Comparison of ENCODE assay signal across 1 cellular context in genomic region chr5:135973323-135974018, GRCh38.
TF ChIP-seq lines count a peak whose summit lies in the region.

No MANE protein-coding gene starts in this region.

TF ChIP-seq in HepG2, 621 proteins besides CTCF, POLR2A, EP300 and RAD21 (continued from another document and continues in another):
- TF ChIP-seq ATF2 (CRISPR knock-in tag; IDR thresholded peaks at IDR 0.05) = peak; percentile 91
- peak; percentile 65; the same call in 1 of the 2 replicates for TF ChIP-seq ZIK1 (CRISPR knock-in tag; IDR thresholded peaks at IDR 0.05; ENCODE audit: borderline replicate concordance, low read depth)
- TF ChIP-seq ZSCAN20 (CRISPR knock-in tag; IDR thresholded peaks at IDR 0.05; ENCODE audit: borderline replicate concordance) = no peak
- TF ChIP-seq ZBTB26 (CRISPR knock-in tag; IDR thresholded peaks at IDR 0.05; ENCODE audit: borderline replicate concordance) = peak; percentile 59; the same call in 1 of the 2 replicates
- TF ChIP-seq BORCS8-MEF2B (CRISPR knock-in tag; IDR thresholded peaks at IDR 0.05) = peak; percentile 78
- TF ChIP-seq ZNF33A (CRISPR knock-in tag; IDR thresholded peaks at IDR 0.05; ENCODE audit: borderline replicate concordance) = no peak
- TF ChIP-seq ZSCAN30 (CRISPR knock-in tag; IDR thresholded peaks at IDR 0.05) = no peak
- peak; percentile 51; the same call in 1 of the 2 replicates for TF ChIP-seq POGK (CRISPR knock-in tag; conservative IDR thresholded peaks at IDR 0.05)
- TF ChIP-seq BHLHE40 (IDR thresholded peaks at IDR 0.05; ENCODE audit: low read length) = peak; percentile 67
- peak in 1 of 2 experiments; percentile 70; a peak in 1 of 4 replicates for TF ChIP-seq KLF16 (CRISPR knock-in tag; IDR thresholded peaks at IDR 0.05)
- no peak for TF ChIP-seq ZNF20 (CRISPR knock-in tag; IDR thresholded peaks at IDR 0.05)
- no peak for TF ChIP-seq MAF1 (CRISPR knock-in tag; IDR thresholded peaks at IDR 0.05; ENCODE audit: borderline replicate concordance)
- TF ChIP-seq IRX3 (CRISPR knock-in tag; IDR thresholded peaks at IDR 0.05; ENCODE audit: borderline replicate concordance, low read depth) = 0 out of 2 replicates have a peak, but pooled peaks have one; percentile 40
- TF ChIP-seq NFATC3 (CRISPR knock-in tag; IDR thresholded peaks at IDR 0.05) = 0 out of 2 replicates have a peak, but pooled peaks have one; percentile 19
- TF ChIP-seq NCOA5 (CRISPR knock-in tag; IDR thresholded peaks at IDR 0.05) = no peak
- TF ChIP-seq MBD4 (IDR thresholded peaks at IDR 0.05; ENCODE audit: borderline replicate concordance, low read length) = peak; percentile 75; the same call in 1 of the 2 replicates
- TF ChIP-seq ARNT (IDR thresholded peaks at IDR 0.05) = no peak
- TF ChIP-seq SALL1 (CRISPR knock-in tag; IDR thresholded peaks at IDR 0.05) = peak; percentile 97
- no peak for TF ChIP-seq ZFAT (CRISPR knock-in tag; conservative IDR thresholded peaks at IDR 0.05)
- no peak for TF ChIP-seq NFYB (CRISPR knock-in tag; IDR thresholded peaks at IDR 0.05)
- TF ChIP-seq ATF7-NPFF (CRISPR knock-in tag; IDR thresholded peaks at IDR 0.05; ENCODE audit: low read depth) = 0 out of 2 replicates have a peak, but pooled peaks have one; percentile 53
- TF ChIP-seq GTF3A (CRISPR knock-in tag; conservative IDR thresholded peaks at IDR 0.05) = no peak
- peak; percentile 94 for TF ChIP-seq HDAC1 (CRISPR knock-in tag; IDR thresholded peaks at IDR 0.05)
- TF ChIP-seq HNF4A (CRISPR knock-in tag; IDR thresholded peaks at IDR 0.05) = peak; percentile 100
- TF ChIP-seq ZNF451 (CRISPR knock-in tag; IDR thresholded peaks at IDR 0.05) = 0 out of 2 replicates have a peak, but pooled peaks have one; percentile 48
- no peak for TF ChIP-seq NONO (IDR thresholded peaks at IDR 0.05)
- peak; percentile 82; the same call in 1 of the 2 replicates for TF ChIP-seq NONO (CRISPR knock-in tag; conservative IDR thresholded peaks at IDR 0.05)
- no peak for TF ChIP-seq ZNF790 (CRISPR knock-in tag; IDR thresholded peaks at IDR 0.05; ENCODE audit: borderline replicate concordance)
- peak; percentile 98 for TF ChIP-seq FOXA3 (CRISPR knock-in tag; IDR thresholded peaks at IDR 0.05)
- TF ChIP-seq HOXA3 (CRISPR knock-in tag; IDR thresholded peaks at IDR 0.05) = peak; percentile 87
- peak; percentile 55; the same call in 1 of the 2 replicates for TF ChIP-seq ZBTB4 (CRISPR knock-in tag; IDR thresholded peaks at IDR 0.05; ENCODE audit: borderline replicate concordance)
- no peak for TF ChIP-seq ZSCAN31 (CRISPR knock-in tag; IDR thresholded peaks at IDR 0.05; ENCODE audit: low read depth)
- TF ChIP-seq SMAD3 (CRISPR knock-in tag; IDR thresholded peaks at IDR 0.05) = peak; percentile 98
- TF ChIP-seq SALL2 (CRISPR knock-in tag; IDR thresholded peaks at IDR 0.05) = peak; percentile 93
- peak in 1 of 2 experiments; percentile 84; a peak in 2 of 4 replicates for TF ChIP-seq REST (IDR thresholded peaks at IDR 0.05; ENCODE audit: borderline replicate concordance in 1 of 2, low read depth in 1 of 2, low read length in 2 of 2)
- TF ChIP-seq JUN (CRISPR knock-in tag; IDR thresholded peaks at IDR 0.05) = peak; percentile 88; the same call in 1 of the 2 replicates
- TF ChIP-seq ZNF607 (CRISPR knock-in tag; IDR thresholded peaks at IDR 0.05; ENCODE audit: borderline replicate concordance) = peak; percentile 42; the same call in 1 of the 2 replicates
- TF ChIP-seq HOXA5 (CRISPR knock-in tag; IDR thresholded peaks at IDR 0.05) = peak; percentile 73; the same call in 1 of the 2 replicates
- no peak for TF ChIP-seq ZNF75D (CRISPR knock-in tag; IDR thresholded peaks at IDR 0.05; ENCODE audit: borderline replicate concordance)
- no peak; the same call in 1 of the 2 replicates for TF ChIP-seq ZNF761 (CRISPR knock-in tag; conservative IDR thresholded peaks at IDR 0.05)
- peak; percentile 21; the same call in 1 of the 2 replicates for TF ChIP-seq TAF1 (CRISPR knock-in tag; IDR thresholded peaks at IDR 0.05)
- peak; percentile 80 for TF ChIP-seq HNF1A (IDR thresholded peaks at IDR 0.05; ENCODE audit: low read depth)
- peak; percentile 91; the same call in 1 of the 2 replicates for TF ChIP-seq HNF1A (CRISPR knock-in tag; IDR thresholded peaks at IDR 0.05; ENCODE audit: borderline replicate concordance)
- TF ChIP-seq PHF20 (CRISPR knock-in tag; IDR thresholded peaks at IDR 0.05) = no peak
- peak; percentile 89 for TF ChIP-seq SSRP1 (CRISPR knock-in tag; IDR thresholded peaks at IDR 0.05)
- TF ChIP-seq TOE1 (CRISPR knock-in tag; IDR thresholded peaks at IDR 0.05) = 0 out of 2 replicates have a peak, but pooled peaks have one; percentile 62
- TF ChIP-seq ONECUT2 (CRISPR knock-in tag; IDR thresholded peaks at IDR 0.05) = peak; percentile 77
- peak; percentile 87 for TF ChIP-seq PPARG (CRISPR knock-in tag; conservative IDR thresholded peaks at IDR 0.05)
- no peak for TF ChIP-seq SP5 (CRISPR knock-in tag; IDR thresholded peaks at IDR 0.05; ENCODE audit: borderline replicate concordance, low read depth)
- no peak for TF ChIP-seq CBX2 (IDR thresholded peaks at IDR 0.05; ENCODE audit: low read depth, low read length)
- no peak for TF ChIP-seq CBX2 (CRISPR knock-in tag; IDR thresholded peaks at IDR 0.05; ENCODE audit: low read depth)
- TF ChIP-seq TRIM22 (IDR thresholded peaks at IDR 0.05) = no peak
- peak; percentile 32; the same call in 1 of the 2 replicates for TF ChIP-seq NAIF1 (CRISPR knock-in tag; IDR thresholded peaks at IDR 0.05; ENCODE audit: borderline replicate concordance)
